ENCODE assay signal across 12 cellular contexts in genomic region chr14:77071938-77072388, GRCh38. TPM values are rescaled to one million over a fixed set of nuclear protein-coding genes. Genes with fewer than 3 reads are reported as not detected.
DNase-seq lines count a peak whose midpoint lies in the region; ATAC-seq and TF ChIP-seq lines count a peak whose summit lies in the region.
"Had no signal": no experiment of that assay in that cellular context is flagged by ENCODE, and none has a peak within 500 bp of the region (broad histone marks: within the 10 kb centered on the region; RNA-seq: fewer than 3 reads in every experiment).

No MANE protein-coding gene starts in this region.

- no peaks in the 10 kb centered on the region for H3K27me3 ChIP-seq in PC-3 (ENCODE audit: low read length)
- H3K27me3 ChIP-seq in gastrocnemius medialis = no peaks in the 10 kb centered on the region

- no TSS peak for BruUV-seq in PC-3 (replicated peaks; lab: Mats Ljungman, UMichigan)

- DNase-seq in HT1080 (ENCODE audit: low read depth) = peak; percentile 59
- peak; percentile 96 for DNase-seq in PC-3
- DNase-seq in fibroblast of mammary gland (ENCODE audit: low read depth) = peak; percentile 35
- DNase-seq in gastrocnemius medialis = no peak
- DNase-seq in NCI-H2029 treated with DMSO at 0.1 percent for 48 hours (lab: John Stamatoyannopoulos, UW) = no peak
- no peak for DNase-seq in DMS79 (lab: John Stamatoyannopoulos, UW)
- DNase-seq: activated CD8-positive, alpha-beta memory T cell treated with anti-CD3 and anti-CD28 coated beads, Interleukin-2, amount 10 ng/mL, durations not matched to agents 7 days and 5 days; CD4-positive, CD25-positive, alpha-beta regulatory T cell; natural killer cell; spleen had no signal

- H3K9me3 ChIP-seq in PC-3 (ENCODE audit: low read length) (no peaks in the 10 kb centered on the region), gastrocnemius medialis (no peaks in the 10 kb centered on the region)
- H3K9me3 ChIP-seq: spleen had no signal

- POLR2A ChIA-PET in PC-3 (lab: Charles Lee; ENCODE audit: unreplicated experiment) = interaction anchor here (0.6 kb wide), 1 partner anchor 84 kb away, joined by 4 read pairs; no protein-coding TSS in a partner anchor

- H4K20me1 ChIP-seq in PC-3 (ENCODE audit: low read length) = no peaks in the 10 kb centered on the region

- TF ChIP-seq CTCF in PC-3 (conservative IDR thresholded peaks at IDR 0.05; ENCODE audit: low read depth, low read length) (no peak), fibroblast of mammary gland (conservative IDR thresholded peaks at IDR 0.05; ENCODE audit: control insufficient read depth, insufficient read depth, low read depth, low read length) (no peak), gastrocnemius medialis (IDR thresholded peaks at IDR 0.05 in 4 of 5, conservative IDR thresholded peaks at IDR 0.05 in 1 of 5) (no peak)

- H3K27ac ChIP-seq in PC-3 (ENCODE audit: low read length) (peak overlapping the region; percentile 25), gastrocnemius medialis (peak overlapping the region in 3 of 4 donors; percentile 69 to 81 (median 71))

- H3K4me2 ChIP-seq in PC-3 (ENCODE audit: low read length) = peak overlapping the region; percentile 20

- H3K9ac ChIP-seq in PC-3 (ENCODE audit: low read length) = no peak overlapping the region

- TF ChIP-seq POLR2A in gastrocnemius medialis (IDR thresholded peaks at IDR 0.05) = no peak
- TF ChIP-seq POLR2A in GM18505 (IDR thresholded peaks at IDR 0.05; ENCODE audit: borderline replicate concordance, extremely low read depth, insufficient read depth, insufficient read length) = no peak

- H3K4me1 ChIP-seq in PC-3 (ENCODE audit: insufficient read depth, low read length) (peaks cover 40% of the 10 kb centered on the region), gastrocnemius medialis (peaks cover 39 to 42% of the 10 kb centered on the region in 2 donors)

- peak overlapping the region; percentile 10; the same call in 1 of the 2 replicates for H2AFZ ChIP-seq in PC-3 (ENCODE audit: low read length)

- intact Hi-C loops in PC-3 (cut with micrococcal nuclease) = no loop called here
- intact Hi-C loops in gastrocnemius medialis (cut with DNase I; ENCODE audit: low total_unique reads) = loop anchor here (2.0 to 5.0 kb wide), 2 partner anchors 55 to 125 kb away; no protein-coding TSS in a partner anchor

- peak; percentile 57 for ATAC-seq in PC-3
- ATAC-seq in gastrocnemius medialis = no peak
- ATAC-seq in GM18505 (IDR thresholded peaks at IDR 0.05; ENCODE audit: unreplicated experiment) = no peak
- ATAC-seq in HG02970 (IDR thresholded peaks at IDR 0.05; ENCODE audit: low FRiP score, unreplicated experiment) = no peak
- ATAC-seq: activated CD8-positive, alpha-beta memory T cell treated with anti-CD3 and anti-CD28 coated beads, Interleukin-2, amount 10 ng/mL, durations not matched to agents 7 days and 5 days; natural killer cell had no signal

- in situ Hi-C loops in gastrocnemius medialis (cut with MboI; ENCODE audit: low sequenced_read_pairs in 4 of 4) = loop anchor here in 3 of 4 donors (5.0 kb wide), 2 partner anchors 160 to 195 kb away; no protein-coding TSS in a partner anchor

- H3K36me3 ChIP-seq in PC-3 (ENCODE audit: low read depth, low read length) (no peaks in the 10 kb centered on the region), gastrocnemius medialis (no peaks in the 10 kb centered on the region)

- no peaks in the 10 kb centered on the region for H3K79me2 ChIP-seq in PC-3 (ENCODE audit: low read length)

- CTCF ChIA-PET in PC-3 (lab: Charles Lee) = interaction anchor here (0.7 kb wide), 1 partner anchor 196 kb away, joined by 3 read pairs; no protein-coding TSS in a partner anchor

- no peaks in the 10 kb centered on the region for H3F3A ChIP-seq in PC-3 (ENCODE audit: low read length, unreplicated experiment)

- H3K9me2 ChIP-seq in PC-3 (replicated peaks; ENCODE audit: low read length) = no peaks in the 10 kb centered on the region

- H3K4me3 ChIP-seq in PC-3 (ENCODE audit: low read length) (no peak overlapping the region), fibroblast of mammary gland (ENCODE audit: control insufficient read depth, low read depth, low read length) (no peak overlapping the region), gastrocnemius medialis (no peak overlapping the region)
- H3K4me3 ChIP-seq: spleen had no signal

RNA-seq across cellular contexts. Expression of gene CIPC, which starts 26.1 kb away (rescaled TPM):
- total RNA-seq in HT1080 (2014; rRNA removed; shearing (Covaris generic)) = 10.4 and 12.9 TPM in 2 replicates
- polyA plus RNA-seq in HT1080 (2015; cell fraction: cytosol; rRNA removed) = 12.0 and 12.9 TPM in 2 replicates
- polyA plus RNA-seq in HT1080 (2015; cell fraction: nucleus; rRNA removed) = 15.0 and 15.8 TPM in 2 replicates
- total RNA-seq in PC-3 (2014; rRNA removed) (26.0 and 26.6 TPM in 2 replicates), gastrocnemius medialis (100 to 1,000 TPM; 114 to 178 (median 120) TPM)

RNA-seq across cellular contexts. Expression of gene IRF2BPL, which starts 43.5 kb away (rescaled TPM):
- total RNA-seq in HT1080 (2014; rRNA removed; shearing (Covaris generic)) = 22.0 and 27.6 TPM in 2 replicates
- 20.8 and 21.0 TPM in 2 replicates for polyA plus RNA-seq in HT1080 (2015; cell fraction: cytosol; rRNA removed)
- 17.6 and 20.3 TPM in 2 replicates for polyA plus RNA-seq in HT1080 (2015; cell fraction: nucleus; rRNA removed)
- total RNA-seq in PC-3 (2014; rRNA removed) (113 and 146 TPM in 2 replicates), gastrocnemius medialis (10 to 100 TPM; 15.0 to 26.4 (median 17.0) TPM)

Comparison
In these comparisons a context has a peak if more than half of its experiments do, and no peak if none do; other contexts are left out.
1. DNase-seq: peak in HT1080 (single experiment), PC-3 (single experiment) and fibroblast of mammary gland (single experiment); none in gastrocnemius medialis (0 of 2), NCI-H2029 treated with DMSO at 0.1 percent for 48 hours (single experiment) and DMS79 (single experiment).